Comparison of ENCODE assay signal across 1 cellular context in the genomic region with DNA sequence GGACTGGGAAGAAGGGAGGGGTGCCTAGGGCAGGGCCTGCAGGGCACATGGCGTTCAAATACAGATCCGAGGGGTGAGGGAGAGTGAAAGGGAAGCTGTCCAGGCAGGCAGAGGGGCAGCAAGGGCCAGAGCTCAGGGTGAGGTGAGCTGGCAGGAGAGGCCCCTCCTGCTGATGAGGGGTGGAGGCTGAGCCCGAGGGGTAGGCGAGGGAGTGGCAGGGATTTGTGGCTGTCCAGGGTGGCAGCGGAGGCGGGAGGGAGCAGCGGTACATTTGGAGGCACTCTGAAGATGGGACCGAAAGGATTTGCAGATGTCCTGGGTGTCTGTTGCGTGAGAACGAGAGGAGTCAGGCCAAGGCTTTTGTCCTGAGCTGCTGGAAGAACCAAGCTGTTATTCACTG.
TF ChIP-seq lines count a peak whose summit lies in the region.

No MANE protein-coding gene starts in this region.

TF ChIP-seq in IMR-90, 13 proteins besides CTCF, POLR2A, EP300 and RAD21:
- TF ChIP-seq CEBPB (IDR thresholded peaks at IDR 0.05; ENCODE audit: low read depth, low read length) (no peak), MXI1 (IDR thresholded peaks at IDR 0.05; ENCODE audit: borderline replicate concordance, low read depth, low read length) (no peak), NFE2L2 (IDR thresholded peaks at IDR 0.05; ENCODE audit: low read depth, low read length) (no peak), RFX5 (IDR thresholded peaks at IDR 0.05; ENCODE audit: low read depth, low read length) (no peak), MAZ (IDR thresholded peaks at IDR 0.05; ENCODE audit: borderline replicate concordance, low read depth, low read length) (no peak), BHLHE40 (IDR thresholded peaks at IDR 0.05; ENCODE audit: low read depth, low read length) (no peak), RCOR1 (IDR thresholded peaks at IDR 0.05; ENCODE audit: insufficient replicate concordance, low read length) (no peak), ELK1 (IDR thresholded peaks at IDR 0.05; ENCODE audit: borderline replicate concordance, low read depth, low read length) (no peak)
